In the genomic region with DNA sequence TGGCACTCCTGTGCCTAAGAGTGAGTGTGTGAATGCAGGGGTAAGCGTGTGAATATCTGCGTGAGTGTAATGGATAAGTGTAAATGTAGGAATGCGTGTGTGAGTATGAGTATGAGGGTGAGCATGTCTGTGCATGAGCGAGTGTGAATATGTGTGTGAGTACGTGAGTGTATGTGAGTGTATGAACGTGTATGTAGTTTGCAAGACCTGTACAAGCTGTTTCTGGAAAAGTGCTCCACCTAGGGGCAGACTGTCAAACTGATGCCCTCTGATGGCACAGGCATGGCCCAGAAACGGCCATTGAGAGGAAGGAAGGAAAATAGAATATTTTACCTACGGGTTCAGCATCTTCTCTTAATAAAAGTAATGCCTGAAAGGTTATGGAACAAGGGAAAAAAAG, we compare ENCODE assay signal across 8 cellular contexts. TPM values are rescaled to one million over a fixed set of nuclear protein-coding genes. Genes with fewer than 3 reads are reported as not detected.
A peak's percentile ranks its signal among the peaks of the same experiment; 100 is the strongest.
DNase-seq lines count a peak whose midpoint lies in the region; ATAC-seq and TF ChIP-seq lines count a peak whose summit lies in the region.

No MANE protein-coding gene starts in this region.

- H3K27ac ChIP-seq in C4-2B, result no peak overlapping the region

- DNase-seq in NOMO-1 treated with dmso at 0.1 percent for 144 hours (lab: John Stamatoyannopoulos, UW; ENCODE audit: unreplicated experiment), result peak; percentile 17
- peak; percentile 23 to 36 for DNase-seq in activated CD8-positive, alpha-beta memory T cell treated with anti-CD3 and anti-CD28 coated beads for 4 hours (ENCODE audit: low read depth in 2 of 2)
- DNase-seq in epithelial cell of esophagus (ENCODE audit: low read depth), result peak; percentile 83
- DNase-seq in naive thymus-derived CD8-positive, alpha-beta T cell, result peak in 9 of 10 donors; percentile 7 to 50 (median 33)
- peak; percentile 60 to 67 for DNase-seq in stimulated activated naive CD8-positive, alpha-beta T cell treated with anti-CD3 and anti-CD28 coated beads, Interleukin-15, amount 100 ng/mL, for 72 hours

- peaks cover 0 to 9% (median 4%) of the 10 kb centered on the region in 4 donors for H3K4me1 Mint-ChIP-seq in naive thymus-derived CD8-positive, alpha-beta T cell
- H3K4me1 Mint-ChIP-seq in stimulated activated naive CD8-positive, alpha-beta T cell treated with anti-CD3 and anti-CD28 coated beads, Interleukin-15, amount 100 ng/mL, for 72 hours, result peaks cover 6% of the 10 kb centered on the region

- TF ChIP-seq CTCF in C4-2B (conservative IDR thresholded peaks at IDR 0.05), result peak; percentile 76
- TF ChIP-seq CTCF in epithelial cell of esophagus (IDR thresholded peaks at IDR 0.05; ENCODE audit: insufficient read depth, low read depth, low read length, missing control alignments), result peak; percentile 93

- POLR2A ChIA-PET in naive thymus-derived CD8-positive, alpha-beta T cell (lab: Charles Lee), result interaction anchor here (0.6 kb wide), 1 partner anchor 123 kb away, joined by 3 read pairs; no protein-coding TSS in a partner anchor

- ATAC-seq in GM18909 (IDR thresholded peaks at IDR 0.05; ENCODE audit: poor library complexity, unreplicated experiment), result peak; percentile 99
- peak; percentile 98 for ATAC-seq in HG03139 (IDR thresholded peaks at IDR 0.05; ENCODE audit: unreplicated experiment)
- ATAC-seq in naive thymus-derived CD8-positive, alpha-beta T cell, result peak; percentile 63 to 65
- ATAC-seq in stimulated activated naive CD8-positive, alpha-beta T cell treated with anti-CD3 and anti-CD28 coated beads, Interleukin-15, amount 100 ng/mL, for 72 hours, result peak; percentile 93

- no peak overlapping the region for H3K4me3 ChIP-seq in epithelial cell of esophagus (ENCODE audit: low read length)

- peak overlapping the region in 1 of 10 donors; percentile 5 for H3K27ac Mint-ChIP-seq in naive thymus-derived CD8-positive, alpha-beta T cell
- peak overlapping the region in 1 of 2 donors; percentile 66 for H3K27ac Mint-ChIP-seq in stimulated activated naive CD8-positive, alpha-beta T cell treated with anti-CD3 and anti-CD28 coated beads, Interleukin-15, amount 100 ng/mL, for 72 hours

- peaks cover 0 to 5% (median 0%) of the 10 kb centered on the region in 5 donors for H3K27me3 Mint-ChIP-seq in naive thymus-derived CD8-positive, alpha-beta T cell
- H3K27me3 Mint-ChIP-seq in stimulated activated naive CD8-positive, alpha-beta T cell treated with anti-CD3 and anti-CD28 coated beads, Interleukin-15, amount 100 ng/mL, for 72 hours, result peaks cover 22% of the 10 kb centered on the region

- H3K9me3 Mint-ChIP-seq in naive thymus-derived CD8-positive, alpha-beta T cell, result peaks cover 0 to under 1% (median 0%) of the 10 kb centered on the region in 9 donors
- peaks cover under 1 to 1% of the 10 kb centered on the region in 2 donors for H3K9me3 Mint-ChIP-seq in stimulated activated naive CD8-positive, alpha-beta T cell treated with anti-CD3 and anti-CD28 coated beads, Interleukin-15, amount 100 ng/mL, for 72 hours

- H3K4me3 Mint-ChIP-seq in naive thymus-derived CD8-positive, alpha-beta T cell, result no peak overlapping the region
- no peak overlapping the region for H3K4me3 Mint-ChIP-seq in stimulated activated naive CD8-positive, alpha-beta T cell treated with anti-CD3 and anti-CD28 coated beads, Interleukin-15, amount 100 ng/mL, for 72 hours

- H3K36me3 Mint-ChIP-seq in naive thymus-derived CD8-positive, alpha-beta T cell, result no peaks in the 10 kb centered on the region

RNA-seq across cellular contexts. Expression of a gene that starts 24.4 kb away (rescaled TPM):
- under 1 TPM; 0.26 to 0.27 TPM for total RNA-seq in naive thymus-derived CD8-positive, alpha-beta T cell
- under 1 TPM; 0.15 to 0.39 (median 0.36) TPM for polyA plus RNA-seq in naive thymus-derived CD8-positive, alpha-beta T cell

Comparison
In these comparisons a context has a peak if more than half of its experiments do, and no peak if none do; other contexts are left out.
1. DNase-seq: peak in every context shown above with its lines; median percentile 83 in epithelial cell of esophagus; 64 in stimulated activated naive CD8-positive, alpha-beta T cell treated with anti-CD3 and anti-CD28 coated beads, Interleukin-15, amount 100 ng/mL, for 72 hours; 33 in naive thymus-derived CD8-positive, alpha-beta T cell; 30 in activated CD8-positive, alpha-beta memory T cell treated with anti-CD3 and anti-CD28 coated beads for 4 hours; 17 in NOMO-1 treated with dmso at 0.1 percent for 144 hours.